In genomic region chr2:203016716-203017115, GRCh38 we compare ENCODE assay signal across 1 cellular context.
TF ChIP-seq lines count a peak whose summit lies in the region.

No MANE protein-coding gene starts in this region.

TF ChIP-seq in HepG2, 621 proteins besides CTCF, POLR2A, EP300 and RAD21 (continued from another document and continues in another):
- TF ChIP-seq IRF1 (CRISPR knock-in tag; IDR thresholded peaks at IDR 0.05; ENCODE audit: low read depth) (no peak), ZNF841 (CRISPR knock-in tag; IDR thresholded peaks at IDR 0.05; ENCODE audit: borderline replicate concordance) (no peak), CEBPB (IDR thresholded peaks at IDR 0.05; ENCODE audit: borderline replicate concordance, low read depth, low read length) (peak; percentile 73; the same call in 1 of the 2 replicates), ZNF329 (CRISPR knock-in tag; IDR thresholded peaks at IDR 0.05; ENCODE audit: low read depth) (no peak), BHLHE40 (IDR thresholded peaks at IDR 0.05; ENCODE audit: low read length) (no peak), ZNF589 (CRISPR knock-in tag; conservative IDR thresholded peaks at IDR 0.05) (no peak), MEF2D (CRISPR knock-in tag; IDR thresholded peaks at IDR 0.05) (no peak), ONECUT2 (CRISPR knock-in tag; IDR thresholded peaks at IDR 0.05) (peak; percentile 86), PRMT3 (CRISPR knock-in tag; IDR thresholded peaks at IDR 0.05; ENCODE audit: borderline replicate concordance, low read depth) (no peak), SOX6 (IDR thresholded peaks at IDR 0.05) (no peak), SOX6 (CRISPR knock-in tag; IDR thresholded peaks at IDR 0.05) (peak; percentile 39; the same call in 1 of the 2 replicates), CSRNP1 (CRISPR knock-in tag; IDR thresholded peaks at IDR 0.05) (no peak), TBP (CRISPR knock-in tag; IDR thresholded peaks at IDR 0.05) (no peak), RXRA (CRISPR knock-in tag; IDR thresholded peaks at IDR 0.05) (no peak), ARNT2 (CRISPR knock-in tag; IDR thresholded peaks at IDR 0.05; ENCODE audit: low read depth) (no peak), ZMYM3 (CRISPR knock-in tag; IDR thresholded peaks at IDR 0.05) (peak; percentile 56; the same call in 1 of the 2 replicates), ZNF362 (CRISPR knock-in tag; IDR thresholded peaks at IDR 0.05; ENCODE audit: borderline replicate concordance) (no peak), RAD51 (IDR thresholded peaks at IDR 0.05; ENCODE audit: borderline replicate concordance) (no peak), ZBTB2 (CRISPR knock-in tag; IDR thresholded peaks at IDR 0.05; ENCODE audit: low read depth) (no peak), ZNF207 (IDR thresholded peaks at IDR 0.05; ENCODE audit: borderline replicate concordance) (no peak), ZNF138 (CRISPR knock-in tag; IDR thresholded peaks at IDR 0.05; ENCODE audit: low read depth) (no peak), ATF4 (CRISPR knock-in tag; IDR thresholded peaks at IDR 0.05) (no peak), MAZ (IDR thresholded peaks at IDR 0.05; ENCODE audit: borderline replicate concordance, low read depth, low read length) (no peak), MAZ (CRISPR knock-in tag; IDR thresholded peaks at IDR 0.05; ENCODE audit: low read depth) (no peak), GTF3A (CRISPR knock-in tag; conservative IDR thresholded peaks at IDR 0.05) (no peak), TMF1 (CRISPR knock-in tag; IDR thresholded peaks at IDR 0.05; ENCODE audit: low read depth) (no peak), THAP11 (CRISPR knock-in tag; IDR thresholded peaks at IDR 0.05) (0 out of 2 replicates have a peak, but pooled peaks have one; percentile 49), GLI4 (CRISPR knock-in tag; IDR thresholded peaks at IDR 0.05; ENCODE audit: borderline replicate concordance) (no peak), ZNF629 (CRISPR knock-in tag; conservative IDR thresholded peaks at IDR 0.05) (peak; percentile 96), MBNL3 (CRISPR knock-in tag; conservative IDR thresholded peaks at IDR 0.05) (no peak), ZSCAN22 (CRISPR knock-in tag; IDR thresholded peaks at IDR 0.05) (no peak), MEIS1 (CRISPR knock-in tag; IDR thresholded peaks at IDR 0.05; ENCODE audit: borderline replicate concordance) (no peak), ZFAT (CRISPR knock-in tag; conservative IDR thresholded peaks at IDR 0.05) (no peak), ZNF354B (CRISPR knock-in tag; IDR thresholded peaks at IDR 0.05) (no peak), ATF7-NPFF (CRISPR knock-in tag; IDR thresholded peaks at IDR 0.05; ENCODE audit: low read depth) (no peak), ZNF318 (CRISPR knock-in tag; IDR thresholded peaks at IDR 0.05) (no peak), ZNF17 (CRISPR knock-in tag; IDR thresholded peaks at IDR 0.05) (no peak), IRF2 (CRISPR knock-in tag; IDR thresholded peaks at IDR 0.05) (0 out of 2 replicates have a peak, but pooled peaks have one; percentile 26), NFYB (CRISPR knock-in tag; IDR thresholded peaks at IDR 0.05) (no peak), RNF2 (conservative IDR thresholded peaks at IDR 0.05; ENCODE audit: low read depth) (no peak), FOXK1 (CRISPR knock-in tag; IDR thresholded peaks at IDR 0.05; ENCODE audit: borderline replicate concordance, low read depth) (no peak)
- TF ChIP-seq, protein P1, sequence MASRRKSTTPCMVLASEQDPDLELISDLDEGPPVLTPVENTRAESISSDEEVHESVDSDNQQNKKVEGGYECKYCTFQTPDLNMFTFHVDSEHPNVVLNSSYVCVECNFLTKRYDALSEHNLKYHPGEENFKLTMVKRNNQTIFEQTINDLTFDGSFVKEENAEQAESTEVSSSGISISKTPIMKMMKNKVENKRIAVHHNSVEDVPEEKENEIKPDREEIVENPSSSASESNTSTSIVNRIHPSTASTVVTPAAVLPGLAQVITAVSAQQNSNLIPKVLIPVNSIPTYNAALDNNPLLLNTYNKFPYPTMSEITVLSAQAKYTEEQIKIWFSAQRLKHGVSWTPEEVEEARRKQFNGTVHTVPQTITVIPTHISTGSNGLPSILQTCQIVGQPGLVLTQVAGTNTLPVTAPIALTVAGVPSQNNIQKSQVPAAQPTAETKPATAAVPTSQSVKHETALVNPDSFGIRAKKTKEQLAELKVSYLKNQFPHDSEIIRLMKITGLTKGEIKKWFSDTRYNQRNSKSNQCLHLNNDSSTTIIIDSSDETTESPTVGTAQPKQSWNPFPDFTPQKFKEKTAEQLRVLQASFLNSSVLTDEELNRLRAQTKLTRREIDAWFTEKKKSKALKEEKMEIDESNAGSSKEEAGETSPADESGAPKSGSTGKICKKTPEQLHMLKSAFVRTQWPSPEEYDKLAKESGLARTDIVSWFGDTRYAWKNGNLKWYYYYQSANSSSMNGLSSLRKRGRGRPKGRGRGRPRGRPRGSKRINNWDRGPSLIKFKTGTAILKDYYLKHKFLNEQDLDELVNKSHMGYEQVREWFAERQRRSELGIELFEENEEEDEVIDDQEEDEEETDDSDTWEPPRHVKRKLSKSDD (CRISPR knock-in tag; IDR thresholded peaks at IDR 0.05; ENCODE audit: low read depth) = no peak
- TF ChIP-seq, protein P2, sequence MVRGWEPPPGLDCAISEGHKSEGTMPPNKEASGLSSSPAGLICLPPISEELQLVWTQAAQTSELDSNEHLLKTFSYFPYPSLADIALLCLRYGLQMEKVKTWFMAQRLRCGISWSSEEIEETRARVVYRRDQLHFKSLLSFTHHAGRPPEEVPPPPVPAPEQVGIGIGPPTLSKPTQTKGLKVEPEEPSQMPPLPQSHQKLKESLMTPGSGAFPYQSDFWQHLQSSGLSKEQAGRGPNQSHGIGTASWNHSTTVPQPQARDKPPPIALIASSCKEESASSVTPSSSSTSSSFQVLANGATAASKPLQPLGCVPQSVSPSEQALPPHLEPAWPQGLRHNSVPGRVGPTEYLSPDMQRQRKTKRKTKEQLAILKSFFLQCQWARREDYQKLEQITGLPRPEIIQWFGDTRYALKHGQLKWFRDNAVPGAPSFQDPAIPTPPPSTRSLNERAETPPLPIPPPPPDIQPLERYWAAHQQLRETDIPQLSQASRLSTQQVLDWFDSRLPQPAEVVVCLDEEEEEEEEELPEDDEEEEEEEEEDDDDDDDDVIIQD (CRISPR knock-in tag; IDR thresholded peaks at IDR 0.05; ENCODE audit: low read depth) = 0 out of 2 replicates have a peak, but pooled peaks have one; percentile 36
- TF ChIP-seq, protein P3, sequence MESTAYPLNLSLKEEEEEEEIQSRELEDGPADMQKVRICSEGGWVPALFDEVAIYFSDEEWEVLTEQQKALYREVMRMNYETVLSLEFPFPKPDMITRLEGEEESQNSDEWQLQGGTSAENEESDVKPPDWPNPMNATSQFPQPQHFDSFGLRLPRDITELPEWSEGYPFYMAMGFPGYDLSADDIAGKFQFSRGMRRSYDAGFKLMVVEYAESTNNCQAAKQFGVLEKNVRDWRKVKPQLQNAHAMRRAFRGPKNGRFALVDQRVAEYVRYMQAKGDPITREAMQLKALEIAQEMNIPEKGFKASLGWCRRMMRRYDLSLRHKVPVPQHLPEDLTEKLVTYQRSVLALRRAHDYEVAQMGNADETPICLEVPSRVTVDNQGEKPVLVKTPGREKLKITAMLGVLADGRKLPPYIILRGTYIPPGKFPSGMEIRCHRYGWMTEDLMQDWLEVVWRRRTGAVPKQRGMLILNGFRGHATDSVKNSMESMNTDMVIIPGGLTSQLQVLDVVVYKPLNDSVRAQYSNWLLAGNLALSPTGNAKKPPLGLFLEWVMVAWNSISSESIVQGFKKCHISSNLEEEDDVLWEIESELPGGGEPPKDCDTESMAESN (CRISPR knock-in tag; conservative IDR thresholded peaks at IDR 0.05) = no peak
